24 cellular contexts compared by ENCODE assay signal in genomic region chr14:101591121-101591520, GRCh38. TPM values are rescaled to one million over a fixed set of nuclear protein-coding genes. Genes with fewer than 3 reads are reported as not detected.
DNase-seq lines count a peak whose midpoint lies in the region; ATAC-seq, FAIRE-seq and TF ChIP-seq lines count a peak whose summit lies in the region.
"Had no signal": no experiment of that assay in that cellular context is flagged by ENCODE, and none has a peak within 500 bp of the region (broad histone marks: within the 10 kb centered on the region; RNA-seq: fewer than 3 reads in every experiment).

No MANE protein-coding gene starts in this region.

- no peak overlapping the region for H3K4me3 ChIP-seq in heart left ventricle
- no peak overlapping the region for H3K4me3 ChIP-seq in effector memory CD4-positive, alpha-beta T cell (ENCODE audit: insufficient read depth, low read depth, low read length, poor library complexity, severe bottlenecking)
- H3K4me3 ChIP-seq: HAP-1 had no signal

- intact Hi-C loops in cardiac septum (cut with DNase I), result no loop called here
- intact Hi-C loops in heart left ventricle (cut with DNase I), result no loop called here
- intact Hi-C loops in posterior vena cava (cut with DNase I), result no loop called here

- peaks cover 0 to 4% (median 0%) of the 10 kb centered on the region in 9 donors for H3K27me3 ChIP-seq in heart left ventricle
- no peaks in the 10 kb centered on the region for H3K27me3 ChIP-seq in effector memory CD4-positive, alpha-beta T cell (replicated peaks; ENCODE audit: control insufficient read depth, insufficient read depth, low read length, poor library complexity, severe bottlenecking)

- H3K4me1 ChIP-seq in heart left ventricle, result no peaks in the 10 kb centered on the region
- H3K4me1 ChIP-seq in effector memory CD4-positive, alpha-beta T cell (ENCODE audit: control insufficient read depth, insufficient read depth, low read length, poor library complexity, severe bottlenecking), result peaks cover under 1% of the 10 kb centered on the region
- H3K4me1 ChIP-seq: HAP-1 had no signal

- WGBS in heart left ventricle, 4 donors, result 41 to 65% (median 61%) methylated on average over 4 to 5 of the region's 5 CpGs

- no peak for FAIRE-seq in H54 (lab: Jason Lieb, UNC)
- FAIRE-seq: A204.1, GM12891, GM19239 had no signal

- H3K27ac ChIP-seq in heart left ventricle, result no peak overlapping the region
- no peak overlapping the region for H3K27ac ChIP-seq in effector memory CD4-positive, alpha-beta T cell (ENCODE audit: insufficient read depth, low read length, poor library complexity, severe bottlenecking)
- H3K27ac ChIP-seq: C4-2B, KMS-11, RWPE1 had no signal

- TF ChIP-seq POLR2A in heart left ventricle (IDR thresholded peaks at IDR 0.05) (no peak), H54 (IDR thresholded peaks at IDR 0.05; ENCODE audit: low read depth, low read length) (no peak)

- H3K9me3 ChIP-seq in heart left ventricle, result peaks cover 0 to 4% (median 0%) of the 10 kb centered on the region in 12 donors
- no peaks in the 10 kb centered on the region for H3K9me3 ChIP-seq in effector memory CD4-positive, alpha-beta T cell (ENCODE audit: control insufficient read depth, low read length)
- H3K9me3 ChIP-seq: HAP-1 had no signal

- no peak for ATAC-seq in heart left ventricle
- ATAC-seq in GM21381 (IDR thresholded peaks at IDR 0.05; ENCODE audit: unreplicated experiment), result no peak
- ATAC-seq in GM19328 (IDR thresholded peaks at IDR 0.05; ENCODE audit: unreplicated experiment), result no peak
- ATAC-seq: PC-3 had no signal

- no peak for TF ChIP-seq CTCF in heart left ventricle (IDR thresholded peaks at IDR 0.05)

- DNase-seq in cardiac septum (ENCODE audit: low spot score) (peak; percentile 74), heart left ventricle (no peak), ecto neural progenitor cell (ENCODE audit: low spot score) (peak; percentile 39), posterior vena cava (ENCODE audit: low spot score) (peak; percentile 83), H54 (ENCODE audit: insufficient read length, low spot score) (no peak)
- no peak for DNase-seq in effector memory CD4-positive, alpha-beta T cell
- DNase-seq: GF-D8, NCI-H1092, NCI-H146, NCI-H2081, NCI-H510A, NCI-H774, PC-3 had no signal

- H3K36me3 ChIP-seq in heart left ventricle, result no peaks in the 10 kb centered on the region
- no peaks in the 10 kb centered on the region for H3K36me3 ChIP-seq in effector memory CD4-positive, alpha-beta T cell (ENCODE audit: control insufficient read depth, insufficient read depth, low read length)
- H3K36me3 ChIP-seq: HAP-1 had no signal

RNA-seq across cellular contexts. Expression of gene DIO3, which starts 29.8 kb away (rescaled TPM):
- total RNA-seq in cardiac septum, result not detected
- total RNA-seq in heart left ventricle, result under 1 TPM in 4 of 9 donors, not detected in 5; 0.12 to 0.48 (median 0.36) TPM
- polyA plus RNA-seq in heart left ventricle, result under 1 TPM in 1 of 2 donors, not detected in 1; 0.21 TPM
- 1 to 10 TPM; 6.1 to 6.2 TPM for total RNA-seq in posterior vena cava
- total RNA-seq: Daoy, MCF 10A had no signal

Comparison
In these comparisons a context has a peak if more than half of its experiments do, and no peak if none do; other contexts are left out.
1. DNase-seq: peak in cardiac septum (single experiment), ecto neural progenitor cell (single experiment) and posterior vena cava (single experiment); none in heart left ventricle (0 of 5), H54 (single experiment) and effector memory CD4-positive, alpha-beta T cell (0 of 3).